9 cellular contexts compared by ENCODE assay signal in genomic region chr1:243708210-243708609, GRCh38.
DNase-seq lines count a peak whose midpoint lies in the region; ATAC-seq, FAIRE-seq and TF ChIP-seq lines count a peak whose summit lies in the region.
"Had no signal": no experiment of that assay in that cellular context is flagged by ENCODE, and none has a peak within 500 bp of the region (broad histone marks: within the 10 kb centered on the region; RNA-seq: fewer than 3 reads in every experiment).

No MANE protein-coding gene starts in this region.

- no peaks in the 10 kb centered on the region for H3K27me3 ChIP-seq in HepG2 (ENCODE audit: control insufficient read depth in 1 of 2, insufficient read depth in 2 of 2, low read length in 2 of 2)

- DNase-seq in D721Med (ENCODE audit: insufficient read length, low spot score) = no peak
- peak; percentile 9 for DNase-seq in HT-29 (ENCODE audit: low spot score)
- peak; percentile 15 for DNase-seq in SW480 (ENCODE audit: low spot score)
- no peak for DNase-seq in HepG2 (ENCODE audit: low spot score)
- no peak for DNase-seq in OCI-M2 (lab: John Stamatoyannopoulos, UW; ENCODE audit: unreplicated experiment)
- no peak for DNase-seq in activated gamma-delta T cell (lab: John Stamatoyannopoulos, UW)
- no peak for DNase-seq in midbrain (lab: John Stamatoyannopoulos, UW)
- DNase-seq: NCI-H187 treated with DMSO at 0.1 percent for 48 hours had no signal

- BruUV-seq in HepG2 (replicated peaks; lab: Mats Ljungman, UMichigan) = no TSS peak

- TF ChIP-seq EP300 in HepG2 (IDR thresholded peaks at IDR 0.05; ENCODE audit: low read depth in 2 of 2, low read length in 2 of 2) (no peak), HepG2 (CRISPR knock-in tag; IDR thresholded peaks at IDR 0.05; ENCODE audit: borderline replicate concordance) (no peak)

- FAIRE-seq in D721Med (lab: Jason Lieb, UNC) (peak; percentile 74), HepG2 (lab: Jason Lieb, UNC) (no peak)

- no peaks in the 10 kb centered on the region for H3K79me2 ChIP-seq in HepG2 (ENCODE audit: insufficient read depth, low read length)

- TF ChIP-seq RAD21 in HepG2 (CRISPR knock-in tag; IDR thresholded peaks at IDR 0.05) = no peak

- no peaks in the 10 kb centered on the region for H3K36me3 ChIP-seq in HepG2 (replicated peaks in 1 of 2; ENCODE audit: control insufficient read depth in 1 of 2, insufficient read depth in 2 of 2, low read length in 2 of 2)

- H3K4me1 ChIP-seq in HepG2 (ENCODE audit: insufficient read depth, low read length) = peaks cover 8% of the 10 kb centered on the region

- no peak for TF ChIP-seq POLR2A in HepG2 (IDR thresholded peaks at IDR 0.05; ENCODE audit: insufficient read depth in 1 of 2, low read depth in 2 of 2, low read length in 2 of 2)

- peak; percentile 75 for TF ChIP-seq CTCF in D721Med (IDR thresholded peaks at IDR 0.05; ENCODE audit: insufficient read depth, missing control alignments)
- TF ChIP-seq CTCF in HepG2 (CRISPR knock-in tag; IDR thresholded peaks at IDR 0.05) = no peak

- no peak overlapping the region for H3K4me3 ChIP-seq in HepG2 (replicated peaks in 1 of 3; ENCODE audit: insufficient read depth in 1 of 3, low read depth in 2 of 3, low read length in 3 of 3)
- H3K4me3 ChIP-seq: lung had no signal

- no peak overlapping the region for H3K4me2 ChIP-seq in HepG2 (ENCODE audit: low read depth, low read length)

- no peaks in the 10 kb centered on the region for H3K9me3 ChIP-seq in HepG2 (ENCODE audit: low read length)

- no peaks in the 10 kb centered on the region for H4K20me1 ChIP-seq in HepG2 (ENCODE audit: insufficient read depth, low read length)

- H3K27ac ChIP-seq in HepG2 (ENCODE audit: extremely low read length, insufficient read depth, low read length) = no peak overlapping the region

- no peak overlapping the region for H2AFZ ChIP-seq in HepG2 (ENCODE audit: low read length)

- intact Hi-C loops in HepG2 (cut with micrococcal nuclease; ENCODE audit: unreplicated experiment) = loop anchor here (1.0 kb wide), 1 partner anchor 565 kb away; no protein-coding TSS in a partner anchor

- CTCF ChIA-PET in HepG2 (lab: Yijun Ruan, JAX; ENCODE audit: low intra/inter-chr PET ratio, low total read pairs) = interaction anchor here (1.0 to 1.3 kb wide), 3 partner anchors 40 to 565 kb away, joined by 3 to 7 read pairs (median 5); no protein-coding TSS in a partner anchor

- POLR2A ChIA-PET in HepG2 (lab: Yijun Ruan, JAX) = no interaction called here

- no peak for ATAC-seq in HepG2

- in situ Hi-C loops in HepG2 (cut with HindIII; ENCODE audit: extremely low pct_ligation_motif_present, low pct_unique_long_range_greater_than_20kb) = no loop called here

- H3K9ac ChIP-seq in HepG2 (ENCODE audit: insufficient read depth, low read depth, low read length) = no peak overlapping the region

- under 1% methylated on average over 3 of the region's 3 CpGs for WGBS in HepG2 (ENCODE audit: low lambda C conversion rate)

TF ChIP-seq in HepG2, 621 proteins besides CTCF, POLR2A, EP300 and RAD21:
- TF ChIP-seq ZNF766 (CRISPR knock-in tag; IDR thresholded peaks at IDR 0.05; ENCODE audit: borderline replicate concordance) (no peak), MAFK (conservative IDR thresholded peaks at IDR 0.05 in 1 of 2, IDR thresholded peaks at IDR 0.05 in 1 of 2; ENCODE audit: low read length in 2 of 2) (no peak), ZNF674 (CRISPR knock-in tag; IDR thresholded peaks at IDR 0.05; ENCODE audit: low read depth) (no peak), STAG1 (CRISPR knock-in tag; IDR thresholded peaks at IDR 0.05) (peak; percentile 42; the same call in 1 of the 2 replicates)

Comparison
In these comparisons a context has a peak if more than half of its experiments do, and no peak if none do; other contexts are left out.
1. DNase-seq: peak in HT-29 (single experiment) and SW480 (single experiment); none in D721Med (single experiment), HepG2 (single experiment), OCI-M2 (single experiment), activated gamma-delta T cell (single experiment) and midbrain (single experiment).